ENCODE assay signal across 9 cellular contexts in the genomic region with DNA sequence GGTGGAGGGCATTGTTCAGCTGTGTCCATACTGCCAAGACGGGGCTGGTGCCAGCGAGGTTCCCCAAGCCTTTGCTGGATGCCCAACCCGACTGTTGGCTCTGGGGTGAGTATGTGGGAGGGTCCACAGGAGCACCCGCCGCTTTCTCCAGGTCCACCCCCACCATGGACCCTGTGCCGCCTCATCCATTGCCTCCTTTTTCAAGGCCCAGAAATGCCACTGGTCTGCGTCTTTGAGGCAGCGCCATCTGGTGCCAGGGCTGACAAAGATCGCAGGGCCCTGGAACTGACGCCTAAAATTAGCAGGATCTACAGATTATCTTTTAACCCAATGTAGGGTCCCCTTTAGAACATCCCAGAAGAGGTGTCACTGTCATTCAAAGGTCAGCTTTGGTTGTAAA. TPM values are rescaled to one million over a fixed set of nuclear protein-coding genes. Genes with fewer than 3 reads are reported as not detected.
DNase-seq lines count a peak whose midpoint lies in the region; ATAC-seq, FAIRE-seq and TF ChIP-seq lines count a peak whose summit lies in the region.
"Had no signal": no experiment of that assay in that cellular context is flagged by ENCODE, and none has a peak within 500 bp of the region (broad histone marks: within the 10 kb centered on the region; RNA-seq: fewer than 3 reads in every experiment).

No MANE protein-coding gene starts in this region.

- H3K27me3 Mint-ChIP-seq in activated T-helper 2 cell treated with anti-CD3 and anti-CD28 coated beads, Interferon-gamma antibody, Interleukin-2, Interleukin-4, amounts not matched to agents 10 μg/mL and 5 μg/mL and 100 μg/mL, durations not matched to agents 14 hours and 24 hours and 36 hours (ENCODE audit: low read depth) = peaks cover 18% of the 10 kb centered on the region

- TF ChIP-seq CTCF in D721Med (IDR thresholded peaks at IDR 0.05; ENCODE audit: insufficient read depth, missing control alignments) (peak; percentile 62), LNCAP (IDR thresholded peaks at IDR 0.05) (peak; percentile 66)

- DNase-seq in D721Med (ENCODE audit: insufficient read length, low spot score) = no peak
- peak in 51 of 61 donors; percentile 21 to 76 (median 52) for DNase-seq in caudate nucleus (lab: John Stamatoyannopoulos, UW)
- DNase-seq in nucleus accumbens (lab: John Stamatoyannopoulos, UW) = peak in 47 of 56 donors; percentile 16 to 80 (median 58)
- DNase-seq in activated T-helper 2 cell treated with anti-CD3 and anti-CD28 coated beads, Interferon-gamma antibody, Interleukin-2, Interleukin-4, amounts not matched to agents 10 μg/mL and 5 μg/mL and 100 μg/mL, durations not matched to agents 14 hours and 24 hours and 36 hours (ENCODE audit: low spot score) = no peak
- DNase-seq in NCI-H1930 (lab: John Stamatoyannopoulos, UW) = no peak
- DNase-seq in AG08396 (ENCODE audit: low spot score) = no peak
- DNase-seq: effector CD4-positive, alpha-beta T cell had no signal

- H3K27ac Mint-ChIP-seq in activated T-helper 2 cell treated with anti-CD3 and anti-CD28 coated beads, Interferon-gamma antibody, Interleukin-2, Interleukin-4, amounts not matched to agents 10 μg/mL and 5 μg/mL and 100 μg/mL, durations not matched to agents 14 hours and 24 hours and 36 hours = no peak overlapping the region

- ATAC-seq in GM21381 (IDR thresholded peaks at IDR 0.05; ENCODE audit: unreplicated experiment) = no peak

- H3K4me1 Mint-ChIP-seq in activated T-helper 2 cell treated with anti-CD3 and anti-CD28 coated beads, Interferon-gamma antibody, Interleukin-2, Interleukin-4, amounts not matched to agents 10 μg/mL and 5 μg/mL and 100 μg/mL, durations not matched to agents 14 hours and 24 hours and 36 hours (ENCODE audit: low read depth) = no peaks in the 10 kb centered on the region

- H3K4me3 Mint-ChIP-seq in activated T-helper 2 cell treated with anti-CD3 and anti-CD28 coated beads, Interferon-gamma antibody, Interleukin-2, Interleukin-4, amounts not matched to agents 10 μg/mL and 5 μg/mL and 100 μg/mL, durations not matched to agents 14 hours and 24 hours and 36 hours (ENCODE audit: low read depth) = no peak overlapping the region

- intact Hi-C loops in activated T-helper 2 cell treated with anti-CD3 and anti-CD28 coated beads, Interferon-gamma antibody, Interleukin-2, Interleukin-4, amounts not matched to agents 10 μg/mL and 5 μg/mL and 100 μg/mL, durations not matched to agents 14 hours and 24 hours and 36 hours (cut with micrococcal nuclease) = loop anchor here (5.0 kb wide), 1 partner anchor 53 kb away; no protein-coding TSS in a partner anchor

- no peaks in the 10 kb centered on the region for H3K9me3 Mint-ChIP-seq in activated T-helper 2 cell treated with anti-CD3 and anti-CD28 coated beads, Interferon-gamma antibody, Interleukin-2, Interleukin-4, amounts not matched to agents 10 μg/mL and 5 μg/mL and 100 μg/mL, durations not matched to agents 14 hours and 24 hours and 36 hours

- FAIRE-seq in D721Med (lab: Jason Lieb, UNC) = no peak

- H3K36me3 Mint-ChIP-seq in activated T-helper 2 cell treated with anti-CD3 and anti-CD28 coated beads, Interferon-gamma antibody, Interleukin-2, Interleukin-4, amounts not matched to agents 10 μg/mL and 5 μg/mL and 100 μg/mL, durations not matched to agents 14 hours and 24 hours and 36 hours (ENCODE audit: low read depth) = no peaks in the 10 kb centered on the region

- peak overlapping the region; percentile 99 for H3K27ac ChIP-seq in caudate nucleus (ENCODE audit: low read depth, low read length)

RNA-seq across cellular contexts. Expression of a gene that starts 34.6 kb away (rescaled TPM):
- 2.7 and 3.0 TPM in 2 replicates for total RNA-seq in activated T-helper 2 cell treated with anti-CD3 and anti-CD28 coated beads, Interferon-gamma antibody, Interleukin-2, Interleukin-4, amounts not matched to agents 10 μg/mL and 5 μg/mL and 100 μg/mL, durations not matched to agents 14 hours and 24 hours and 36 hours

Comparison
In these comparisons a context has a peak if more than half of its experiments do, and no peak if none do; other contexts are left out.
1. DNase-seq: peak in caudate nucleus (51 of 61) and nucleus accumbens (47 of 56); none in D721Med (single experiment), activated T-helper 2 cell treated with anti-CD3 and anti-CD28 coated beads, Interferon-gamma antibody, Interleukin-2, Interleukin-4, amounts not matched to agents 10 μg/mL and 5 μg/mL and 100 μg/mL, durations not matched to agents 14 hours and 24 hours and 36 hours (single experiment), NCI-H1930 (0 of 2) and AG08396 (single experiment).